19 cellular contexts compared by ENCODE assay signal in genomic region chr19:13744179-13744578, GRCh38.
"Had no signal": no experiment of that assay in that cellular context is flagged by ENCODE, and none has a peak within 500 bp of the region (broad histone marks: within the 10 kb centered on the region; RNA-seq: fewer than 3 reads in every experiment).

No MANE protein-coding gene starts in this region.

- H3K4me3 Mint-ChIP-seq: activated naive CD8-positive, alpha-beta T cell; naive thymus-derived CD4-positive, alpha-beta T cell had no signal

- H3K4me3 ChIP-seq: adrenal gland, ascending aorta, dorsolateral prefrontal cortex, heart right ventricle, lung, ovary, psoas muscle had no signal

- H3K27me3 ChIP-seq: adrenal gland, ascending aorta, brain microvascular endothelial cell, dorsolateral prefrontal cortex, heart right ventricle, ovary had no signal

- H3K27me3 Mint-ChIP-seq: activated naive CD8-positive, alpha-beta T cell; naive thymus-derived CD4-positive, alpha-beta T cell had no signal

- DNase-seq: activated CD4-positive, alpha-beta T cell treated with anti-CD3 and anti-CD28 coated beads for 1 hour; activated T-cell treated with anti-CD3 and anti-CD28 coated beads, Interleukin-2, amount 50 U/mL, for 1 hour; adrenal gland; brain microvascular endothelial cell; caudate nucleus; dorsolateral prefrontal cortex; heart right ventricle; islet precursor cell; left colon; naive thymus-derived CD4-positive, alpha-beta T cell; ovary; psoas muscle; right cardiac atrium; stimulated activated CD4-positive, alpha-beta T cell treated with anti-CD3 and anti-CD28 coated beads, Interleukin-4, amount 100 ng/mL, for 4 hours; stimulated activated naive CD8-positive, alpha-beta T cell treated with anti-CD3 and anti-CD28 coated beads, Interleukin-15, Interleukin-2, amounts not matched to agents 100 U/mL and 50 U/mL, for 24 hours; T-helper 1 cell had no signal

- ATAC-seq: heart right ventricle; left colon; naive thymus-derived CD4-positive, alpha-beta T cell; psoas muscle; right cardiac atrium; stimulated activated naive CD8-positive, alpha-beta T cell treated with anti-CD3 and anti-CD28 coated beads, Interleukin-15, Interleukin-2, amounts not matched to agents 100 U/mL and 50 U/mL, for 24 hours had no signal

- H3K9me3 ChIP-seq: adrenal gland, ovary, psoas muscle had no signal

- H3K27ac Mint-ChIP-seq: activated naive CD8-positive, alpha-beta T cell; naive thymus-derived CD4-positive, alpha-beta T cell had no signal

- H3K36me3 ChIP-seq: adrenal gland, ascending aorta, brain microvascular endothelial cell, heart right ventricle, ovary had no signal

- H3K36me3 Mint-ChIP-seq: activated naive CD8-positive, alpha-beta T cell had no signal

- H3K27ac ChIP-seq: adrenal gland, ascending aorta, brain microvascular endothelial cell, ovary, psoas muscle had no signal
